ENCODE assay signal across 2 cellular contexts in genomic region chr3:3828417-3828816, GRCh38. TPM values are rescaled to one million over a fixed set of nuclear protein-coding genes. Genes with fewer than 3 reads are reported as not detected.
"Had no signal": no experiment of that assay in that cellular context is flagged by ENCODE, and none has a peak within 500 bp of the region (broad histone marks: within the 10 kb centered on the region; RNA-seq: fewer than 3 reads in every experiment).

No MANE protein-coding gene starts in this region.

RNA-seq across cellular contexts. Expression of gene LRRN1, which starts 29.2 kb away (rescaled TPM):
- total RNA-seq: GM23248, HFFc6 had no signal
- polyA plus RNA-seq: GM23248 had no signal
